Comparison of ENCODE assay signal across 9 cellular contexts in genomic region chr14:73237786-73238261, GRCh38. TPM values are rescaled to one million over a fixed set of nuclear protein-coding genes. Genes with fewer than 3 reads are reported as not detected.
A peak's percentile ranks its signal among the peaks of the same experiment; 100 is the strongest.
DNase-seq lines count a peak whose midpoint lies in the region; ATAC-seq and TF ChIP-seq lines count a peak whose summit lies in the region.
"Had no signal": no experiment of that assay in that cellular context is flagged by ENCODE, and none has a peak within 500 bp of the region (broad histone marks: within the 10 kb centered on the region; RNA-seq: fewer than 3 reads in every experiment).

No MANE protein-coding gene starts in this region.

- H3K36me3 ChIP-seq in kidney epithelial cell (ENCODE audit: control insufficient read depth, insufficient read depth, low read length) (no peaks in the 10 kb centered on the region), thymus (ENCODE audit: control insufficient read depth, insufficient read depth) (no peaks in the 10 kb centered on the region)

- no peaks in the 10 kb centered on the region for H3K4me1 ChIP-seq in thymus (ENCODE audit: control insufficient read depth, insufficient read depth, low read length)

- peak; percentile 39 for DNase-seq in NCI-H2227 (lab: John Stamatoyannopoulos, UW; ENCODE audit: unreplicated experiment)
- DNase-seq in NCI-H2227 treated with DMSO at 0.1 percent for 48 hours (lab: John Stamatoyannopoulos, UW), result no peak
- no peak for DNase-seq in astrocyte of the spinal cord (ENCODE audit: low read depth, low spot score)
- no peak for DNase-seq in kidney epithelial cell (ENCODE audit: low read depth)
- no peak for DNase-seq in mucosa of gallbladder (ENCODE audit: low spot score)
- DNase-seq in T1000 (lab: John Stamatoyannopoulos, UW), result no peak

- 2% methylated on average over 58 of the region's 58 CpGs for WGBS in thymus

- in situ Hi-C loops in astrocyte of the spinal cord (cut with HindIII; ENCODE audit: low sequenced_read_pairs), result no loop called here

- TF ChIP-seq CTCF in astrocyte of the spinal cord (IDR thresholded peaks at IDR 0.05; ENCODE audit: low read depth, low read length) (no peak), kidney epithelial cell (IDR thresholded peaks at IDR 0.05; ENCODE audit: insufficient read depth, low read length, poor library complexity, severe bottlenecking) (no peak)

- H3K9me3 ChIP-seq in thymus (ENCODE audit: control insufficient read depth), result no peaks in the 10 kb centered on the region

- no peak overlapping the region for H3K27ac ChIP-seq in thymus (ENCODE audit: low read depth)
- H3K27ac ChIP-seq: C4-2B had no signal

- H3K27me3 ChIP-seq in kidney epithelial cell (ENCODE audit: control insufficient read depth, insufficient read depth, low read length), result peaks cover 8% of the 10 kb centered on the region
- peaks cover 57% of the 10 kb centered on the region for H3K27me3 ChIP-seq in thymus (ENCODE audit: control insufficient read depth, insufficient read depth)

- ATAC-seq in GM21717 (IDR thresholded peaks at IDR 0.05; ENCODE audit: unreplicated experiment), result no peak

- H3K4me3 ChIP-seq in astrocyte of the spinal cord (ENCODE audit: low read depth, low read length) (peak overlapping the region; percentile 44), kidney epithelial cell (ENCODE audit: low read depth, low read length) (peak overlapping the region; percentile 61), thymus (ENCODE audit: low read length) (peak overlapping the region; percentile 37)

RNA-seq across cellular contexts. Expression of gene PAPLN, which starts 0.5 kb away (rescaled TPM):
- total RNA-seq in kidney epithelial cell, result 23.3 and 31.9 TPM in 2 replicates
- 20.0 TPM for polyA plus RNA-seq in thymus
- total RNA-seq in mucosa of gallbladder, result 17.3 TPM
